Comparison of ENCODE assay signal across 2 cellular contexts in the genomic region with DNA sequence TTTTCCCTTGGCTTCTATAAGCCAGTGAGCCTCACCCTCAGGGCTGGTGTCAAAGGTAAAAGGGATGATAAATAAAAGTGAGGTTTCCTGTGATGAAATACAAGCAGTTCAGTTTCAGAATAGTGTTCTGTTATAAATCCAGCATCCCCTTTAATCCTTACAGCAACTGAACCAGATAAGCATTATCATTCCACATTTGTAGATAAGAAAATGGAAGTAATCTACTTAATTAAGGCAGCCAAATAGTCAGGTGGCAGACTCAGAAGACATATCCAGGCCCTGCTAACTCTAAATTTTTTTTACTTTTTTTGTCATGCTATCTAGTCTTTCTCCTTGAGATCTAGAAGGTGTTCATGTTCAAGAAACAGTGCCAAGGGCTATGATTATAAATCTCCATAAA.
A peak's percentile ranks its signal among the peaks of the same experiment; 100 is the strongest.
TF ChIP-seq lines count a peak whose summit lies in the region.

No MANE protein-coding gene starts in this region.

TF ChIP-seq in SK-N-SH, 30 proteins besides CTCF, POLR2A, EP300 and RAD21 (continued from another document):
- TF ChIP-seq, protein P1, sequence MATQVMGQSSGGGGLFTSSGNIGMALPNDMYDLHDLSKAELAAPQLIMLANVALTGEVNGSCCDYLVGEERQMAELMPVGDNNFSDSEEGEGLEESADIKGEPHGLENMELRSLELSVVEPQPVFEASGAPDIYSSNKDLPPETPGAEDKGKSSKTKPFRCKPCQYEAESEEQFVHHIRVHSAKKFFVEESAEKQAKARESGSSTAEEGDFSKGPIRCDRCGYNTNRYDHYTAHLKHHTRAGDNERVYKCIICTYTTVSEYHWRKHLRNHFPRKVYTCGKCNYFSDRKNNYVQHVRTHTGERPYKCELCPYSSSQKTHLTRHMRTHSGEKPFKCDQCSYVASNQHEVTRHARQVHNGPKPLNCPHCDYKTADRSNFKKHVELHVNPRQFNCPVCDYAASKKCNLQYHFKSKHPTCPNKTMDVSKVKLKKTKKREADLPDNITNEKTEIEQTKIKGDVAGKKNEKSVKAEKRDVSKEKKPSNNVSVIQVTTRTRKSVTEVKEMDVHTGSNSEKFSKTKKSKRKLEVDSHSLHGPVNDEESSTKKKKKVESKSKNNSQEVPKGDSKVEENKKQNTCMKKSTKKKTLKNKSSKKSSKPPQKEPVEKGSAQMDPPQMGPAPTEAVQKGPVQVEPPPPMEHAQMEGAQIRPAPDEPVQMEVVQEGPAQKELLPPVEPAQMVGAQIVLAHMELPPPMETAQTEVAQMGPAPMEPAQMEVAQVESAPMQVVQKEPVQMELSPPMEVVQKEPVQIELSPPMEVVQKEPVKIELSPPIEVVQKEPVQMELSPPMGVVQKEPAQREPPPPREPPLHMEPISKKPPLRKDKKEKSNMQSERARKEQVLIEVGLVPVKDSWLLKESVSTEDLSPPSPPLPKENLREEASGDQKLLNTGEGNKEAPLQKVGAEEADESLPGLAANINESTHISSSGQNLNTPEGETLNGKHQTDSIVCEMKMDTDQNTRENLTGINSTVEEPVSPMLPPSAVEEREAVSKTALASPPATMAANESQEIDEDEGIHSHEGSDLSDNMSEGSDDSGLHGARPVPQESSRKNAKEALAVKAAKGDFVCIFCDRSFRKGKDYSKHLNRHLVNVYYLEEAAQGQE (IDR thresholded peaks at IDR 0.05; ENCODE audit: low read depth, low read length): no peak
- TF ChIP-seq RCOR1 (IDR thresholded peaks at IDR 0.05; ENCODE audit: low read length): peak; percentile 69
TF ChIP-seq in SK-N-SH: peak in this region for 2.

TF ChIP-seq in SK-N-SH treated with all-trans-retinoic acid at 6 μM for 48 hours, 23 proteins besides CTCF, POLR2A, EP300 and RAD21 (continued from another document):
- TF ChIP-seq ISL1 (CRISPR knock-in tag; IDR thresholded peaks at IDR 0.05): no peak
- TF ChIP-seq ARNTL (CRISPR knock-in tag; IDR thresholded peaks at IDR 0.05; ENCODE audit: borderline replicate concordance, low read depth): no peak
- TF ChIP-seq, protein P2, sequence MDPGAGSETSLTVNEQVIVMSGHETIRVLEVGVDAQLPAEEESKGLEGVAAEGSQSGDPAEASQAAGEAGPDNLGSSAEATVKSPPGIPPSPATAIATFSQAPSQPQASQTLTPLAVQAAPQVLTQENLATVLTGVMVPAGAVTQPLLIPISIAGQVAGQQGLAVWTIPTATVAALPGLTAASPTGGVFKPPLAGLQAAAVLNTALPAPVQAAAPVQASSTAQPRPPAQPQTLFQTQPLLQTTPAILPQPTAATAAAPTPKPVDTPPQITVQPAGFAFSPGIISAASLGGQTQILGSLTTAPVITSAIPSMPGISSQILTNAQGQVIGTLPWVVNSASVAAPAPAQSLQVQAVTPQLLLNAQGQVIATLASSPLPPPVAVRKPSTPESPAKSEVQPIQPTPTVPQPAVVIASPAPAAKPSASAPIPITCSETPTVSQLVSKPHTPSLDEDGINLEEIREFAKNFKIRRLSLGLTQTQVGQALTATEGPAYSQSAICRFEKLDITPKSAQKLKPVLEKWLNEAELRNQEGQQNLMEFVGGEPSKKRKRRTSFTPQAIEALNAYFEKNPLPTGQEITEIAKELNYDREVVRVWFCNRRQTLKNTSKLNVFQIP (CRISPR knock-in tag; IDR thresholded peaks at IDR 0.05; ENCODE audit: borderline replicate concordance, low read depth): no peak
TF ChIP-seq in SK-N-SH treated with all-trans-retinoic acid at 6 μM for 48 hours: peak in this region for 0.
